ENCODE assay signal across 10 cellular contexts in the genomic region with DNA sequence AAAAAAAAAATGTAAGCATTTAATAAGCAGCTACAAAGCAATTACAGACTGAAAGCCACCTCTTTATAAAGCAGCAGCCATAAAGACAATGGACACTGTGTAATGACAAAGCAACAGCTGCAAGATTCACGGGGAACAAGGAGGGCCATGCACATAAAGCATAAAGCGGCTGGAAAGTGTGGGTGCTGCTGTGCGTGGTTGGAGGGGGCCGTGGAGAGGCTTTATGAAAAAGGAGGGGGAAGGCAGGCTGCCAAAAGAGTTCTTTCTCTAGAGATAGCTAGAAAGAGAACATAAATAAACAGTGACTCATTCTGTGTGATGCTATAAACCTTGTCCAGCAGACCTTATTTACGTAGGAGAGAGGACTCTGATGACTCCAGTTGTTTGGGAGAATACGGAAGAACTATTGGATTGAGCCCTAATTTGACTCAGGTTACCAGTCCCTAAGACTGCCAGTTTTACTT. TPM values are rescaled to one million over a fixed set of nuclear protein-coding genes. Genes with fewer than 3 reads are reported as not detected.
DNase-seq lines count a peak whose midpoint lies in the region; ATAC-seq and TF ChIP-seq lines count a peak whose summit lies in the region.
"Had no signal": no experiment of that assay in that cellular context is flagged by ENCODE, and none has a peak within 500 bp of the region (broad histone marks: within the 10 kb centered on the region; RNA-seq: fewer than 3 reads in every experiment).

No MANE protein-coding gene starts in this region.

- peak; percentile 91 for DNase-seq in A172 (ENCODE audit: low spot score)
- DNase-seq in NCI-H1092 treated with DMSO at 0.1 percent for 48 hours (lab: John Stamatoyannopoulos, UW): peak; percentile 51
- DNase-seq in coronary artery (ENCODE audit: low spot score): peak; percentile 83
- DNase-seq in middle frontal gyrus (ENCODE audit: extremely low spot score, low spot score): peak; percentile 58
- no peak for DNase-seq in T-helper 1 cell
- DNase-seq in HUDEP-2 (lab: John Stamatoyannopoulos, UW; ENCODE audit: unreplicated experiment in 76 of 76): no peak
- no peak for DNase-seq in iPS-NIHi11 (ENCODE audit: low spot score)
- DNase-seq: CD4-positive, CD25-positive, alpha-beta regulatory T cell; stimulated activated CD4-positive, alpha-beta T cell treated with anti-CD3 and anti-CD28 coated beads, Interleukin-2, amount 100 ng/mL, for 24 hours had no signal

- TF ChIP-seq CTCF in coronary artery (IDR thresholded peaks at IDR 0.05): no peak

- H3K4me3 ChIP-seq in coronary artery: no peak overlapping the region

- peak overlapping the region; percentile 76 to 79 for H3K27ac ChIP-seq in coronary artery

- no peak for ATAC-seq in GM19035 (IDR thresholded peaks at IDR 0.05; ENCODE audit: unreplicated experiment)

RNA-seq across cellular contexts. Expression of gene ADAMTS1, which starts 49.3 kb away (rescaled TPM):
- 3.7 and 7.7 TPM in 2 replicates for total RNA-seq in A172 (2014; rRNA removed; shearing (Covaris generic))

Comparison
In these comparisons a context has a peak if more than half of its experiments do, and no peak if none do; other contexts are left out.
1. DNase-seq: peak in A172 (single experiment), NCI-H1092 treated with DMSO at 0.1 percent for 48 hours (single experiment), coronary artery (single experiment) and middle frontal gyrus (single experiment); none in T-helper 1 cell (0 of 5), HUDEP-2 (0 of 76) and iPS-NIHi11 (single experiment).